In genomic region chr22:43388420-43388851, GRCh38 we compare ENCODE assay signal across 9 cellular contexts. TPM values are rescaled to one million over a fixed set of nuclear protein-coding genes. Genes with fewer than 3 reads are reported as not detected.
DNase-seq lines count a peak whose midpoint lies in the region; ATAC-seq and TF ChIP-seq lines count a peak whose summit lies in the region.
"Had no signal": no experiment of that assay in that cellular context is flagged by ENCODE, and none has a peak within 500 bp of the region (broad histone marks: within the 10 kb centered on the region; RNA-seq: fewer than 3 reads in every experiment).

No MANE protein-coding gene starts in this region.

- H3K79me2 ChIP-seq in MM.1S (ENCODE audit: low read length), result no peaks in the 10 kb centered on the region

- H3K4me2 ChIP-seq in MM.1S (ENCODE audit: low read depth, low read length), result no peak overlapping the region

- H3K4me3 ChIP-seq in MM.1S (ENCODE audit: low read length) (no peak overlapping the region), uterus (no peak overlapping the region)

- intact Hi-C loops in head of caudate nucleus (cut with DNase I) (loop anchor here (5.0 kb wide), 1 partner anchor 116 kb away; no protein-coding TSS in a partner anchor), uterus (cut with DNase I; ENCODE audit: low total_unique reads) (loop anchor here (10.0 kb wide), 1 partner anchor 114 kb away; no protein-coding TSS in a partner anchor)

- H3K36me3 ChIP-seq in MM.1S (replicated peaks; ENCODE audit: insufficient read depth, low read length) (no peaks in the 10 kb centered on the region), uterus (no peaks in the 10 kb centered on the region)

- no peak overlapping the region for H3K27ac Mint-ChIP-seq in progenitor cell of endocrine pancreas
- H3K27ac Mint-ChIP-seq: dendritic cell treated with granulocyte-macrophage colony-stimulating factor and Interleukin-4, amounts not matched to agents 40 ng/mL and 50 ng/mL, for 4 days had no signal

- H3K9me2 ChIP-seq in MM.1S (replicated peaks; ENCODE audit: insufficient read depth, low read length), result no peaks in the 10 kb centered on the region

- H4K20me1 ChIP-seq in MM.1S (ENCODE audit: insufficient read depth, low read length), result no peaks in the 10 kb centered on the region

- no peaks in the 10 kb centered on the region for H3K9me3 ChIP-seq in MM.1S (replicated peaks; ENCODE audit: insufficient read depth, low read length)
- H3K9me3 ChIP-seq in uterus, result no peaks in the 10 kb centered on the region

- H3K9ac ChIP-seq in MM.1S (ENCODE audit: low read length), result no peak overlapping the region

- peak; percentile 97 for TF ChIP-seq CTCF in MM.1S (IDR thresholded peaks at IDR 0.05; ENCODE audit: low read length)
- TF ChIP-seq CTCF in progenitor cell of endocrine pancreas (IDR thresholded peaks at IDR 0.05; ENCODE audit: unreplicated experiment), result peak; percentile 100
- peak; percentile 85 to 93 (median 88) for TF ChIP-seq CTCF in uterus (IDR thresholded peaks at IDR 0.05)

- H3K27me3 Mint-ChIP-seq in progenitor cell of endocrine pancreas, result peaks cover 25% of the 10 kb centered on the region

- H3K36me3 Mint-ChIP-seq in progenitor cell of endocrine pancreas (ENCODE audit: insufficient read depth), result no peaks in the 10 kb centered on the region

- no peak overlapping the region for H3K4me3 Mint-ChIP-seq in progenitor cell of endocrine pancreas (ENCODE audit: low read depth)
- H3K4me3 Mint-ChIP-seq: dendritic cell treated with granulocyte-macrophage colony-stimulating factor and Interleukin-4, amounts not matched to agents 40 ng/mL and 50 ng/mL, for 4 days had no signal

- peaks cover 18% of the 10 kb centered on the region for H3K4me1 Mint-ChIP-seq in progenitor cell of endocrine pancreas (ENCODE audit: low read depth)

- no peaks in the 10 kb centered on the region for H3K4me1 ChIP-seq in MM.1S (ENCODE audit: low read length)
- H3K4me1 ChIP-seq in uterus, result no peaks in the 10 kb centered on the region

- peak; percentile 55 for DNase-seq in EH (ENCODE audit: low read depth)
- DNase-seq in MM.1S, result peak; percentile 60
- DNase-seq in SKM-1 (lab: John Stamatoyannopoulos, UW; ENCODE audit: unreplicated experiment), result peak; percentile 32
- DNase-seq in activated naive CD4-positive, alpha-beta T cell treated with Interleukin-2 at 50 U/mL for 16 hours, result peak; percentile 76
- DNase-seq in head of caudate nucleus, result peak; percentile 66 to 92 (median 82)
- DNase-seq in progenitor cell of endocrine pancreas (ENCODE audit: low spot score, unreplicated experiment), result peak; percentile 89
- peak; percentile 51 to 64 for DNase-seq in uterus

- no peak overlapping the region; the same call in 1 of the 2 replicates for H2AFZ ChIP-seq in MM.1S (ENCODE audit: low read length)

- H3F3A ChIP-seq in MM.1S (ENCODE audit: insufficient read depth, low read length), result no peaks in the 10 kb centered on the region

- TF ChIP-seq POLR2A in uterus (IDR thresholded peaks at IDR 0.05), result no peak

- peaks cover under 1% of the 10 kb centered on the region for H3K9me3 Mint-ChIP-seq in progenitor cell of endocrine pancreas (ENCODE audit: low read depth)
- H3K9me3 Mint-ChIP-seq: dendritic cell treated with granulocyte-macrophage colony-stimulating factor and Interleukin-4, amounts not matched to agents 40 ng/mL and 50 ng/mL, for 4 days had no signal

- H3K27ac ChIP-seq in MM.1S (ENCODE audit: low read length) (no peak overlapping the region), uterus (no peak overlapping the region)

- peaks cover 14% of the 10 kb centered on the region for H3K27me3 ChIP-seq in MM.1S (replicated peaks; ENCODE audit: insufficient read depth, low read length)
- no peaks in the 10 kb centered on the region for H3K27me3 ChIP-seq in uterus

- ATAC-seq in GM21381 (IDR thresholded peaks at IDR 0.05; ENCODE audit: unreplicated experiment), result no peak

RNA-seq across cellular contexts. Expression of gene MPPED1, which starts 23.4 kb away (rescaled TPM):
- 0.96 and 1.1 TPM in 2 replicates for total RNA-seq in progenitor cell of endocrine pancreas
- 1 to 10 TPM in 1 of 4 donors, under 1 TPM in 1, not detected in 2; 0.67 to 8.4 TPM for total RNA-seq in uterus

RNA-seq across cellular contexts. Expression of gene SCUBE1, which starts 45.3 kb away (rescaled TPM):
- total RNA-seq in progenitor cell of endocrine pancreas, result 4.5 and 9.1 TPM in 2 replicates
- total RNA-seq in uterus, result 1 to 10 TPM in 1 of 4 donors, under 1 TPM in 2, not detected in 1; 0.14 to 1.7 (median 0.26) TPM

Comparison
In these comparisons a context has a peak if more than half of its experiments do, and no peak if none do; other contexts are left out.
1. DNase-seq: peak in every context shown above with its lines; median percentile 89 in progenitor cell of endocrine pancreas; 82 in head of caudate nucleus; 76 in activated naive CD4-positive, alpha-beta T cell treated with Interleukin-2 at 50 U/mL for 16 hours; 60 in MM.1S; 58 in uterus; 55 in EH; 32 in SKM-1.